Comparison of ENCODE assay signal across 1 cellular context in genomic region chr2:105769504-105769903, GRCh38.
TF ChIP-seq lines count a peak whose summit lies in the region.

No MANE protein-coding gene starts in this region.

TF ChIP-seq in HCT116, 20 proteins besides CTCF, POLR2A, EP300 and RAD21 (continued from another document):
- TF ChIP-seq REST (IDR thresholded peaks at IDR 0.05; ENCODE audit: low read depth): no peak
- TF ChIP-seq EZH2 (IDR thresholded peaks at IDR 0.05): no peak
- TF ChIP-seq ATF3 (IDR thresholded peaks at IDR 0.05): no peak
- TF ChIP-seq MAX (IDR thresholded peaks at IDR 0.05): no peak
- no peak for TF ChIP-seq ELF1 (IDR thresholded peaks at IDR 0.05; ENCODE audit: borderline replicate concordance, low read depth)
- TF ChIP-seq FOSL1 (IDR thresholded peaks at IDR 0.05; ENCODE audit: low read depth): no peak
- no peak for TF ChIP-seq JUND (IDR thresholded peaks at IDR 0.05)
- no peak for TF ChIP-seq EZH2phosphoT487 (IDR thresholded peaks at IDR 0.05; ENCODE audit: borderline replicate concordance)
- no peak for TF ChIP-seq ZBTB33 (IDR thresholded peaks at IDR 0.05; ENCODE audit: extremely low read depth, insufficient replicate concordance, low read length)
- no peak for TF ChIP-seq CBX3 (IDR thresholded peaks at IDR 0.05; ENCODE audit: low read depth)
- no peak for TF ChIP-seq YY1 (IDR thresholded peaks at IDR 0.05; ENCODE audit: extremely low read depth, insufficient replicate concordance, low read depth, low read length)
- TF ChIP-seq ZNF274 (IDR thresholded peaks at IDR 0.05; ENCODE audit: low read depth, low read length): no peak
- TF ChIP-seq CEBPB (IDR thresholded peaks at IDR 0.05; ENCODE audit: low read depth): no peak
- no peak for TF ChIP-seq EGR1 (IDR thresholded peaks at IDR 0.05; ENCODE audit: low read depth)
